Comparison of ENCODE assay signal across 18 cellular contexts in genomic region chr12:112456029-112456428, GRCh38. TPM values are rescaled to one million over a fixed set of nuclear protein-coding genes. Genes with fewer than 3 reads are reported as not detected.
DNase-seq lines count a peak whose midpoint lies in the region; ATAC-seq and TF ChIP-seq lines count a peak whose summit lies in the region.
"Had no signal": no experiment of that assay in that cellular context is flagged by ENCODE, and none has a peak within 500 bp of the region (broad histone marks: within the 10 kb centered on the region; RNA-seq: fewer than 3 reads in every experiment).

No MANE protein-coding gene starts in this region.

- peaks cover 10% of the 10 kb centered on the region for H3K4me1 Mint-ChIP-seq in brain
- H3K4me1 Mint-ChIP-seq: B cell had no signal

- H3K4me3 Mint-ChIP-seq in brain: peak overlapping the region in 1 of 5 experiments; percentile 19
- H3K4me3 Mint-ChIP-seq: B cell had no signal

- no peak for TF ChIP-seq CTCF in brain (conservative IDR thresholded peaks at IDR 0.05)

- no peak for ATAC-seq in sciatic nerve
- ATAC-seq in HG02642 (IDR thresholded peaks at IDR 0.05; ENCODE audit: poor library complexity, unreplicated experiment): no peak
- no peak for ATAC-seq in GM21619 (IDR thresholded peaks at IDR 0.05; ENCODE audit: unreplicated experiment)
- no peak for ATAC-seq in HG03280 (IDR thresholded peaks at IDR 0.05; ENCODE audit: unreplicated experiment)

- DNase-seq in COLO829 (ENCODE audit: low spot score) (peak; percentile 79), head of caudate nucleus (peak in 27 of 42 donors; percentile 17 to 81 (median 49)), putamen (ENCODE audit: low spot score) (peak; percentile 77), sciatic nerve (ENCODE audit: low spot score) (no peak)
- DNase-seq: EL, KG1, NCI-H1092 treated with DMSO at 0.1 percent for 48 hours, NCI-H146, NCI-H2029 treated with DMSO at 0.1 percent for 48 hours, NCI-H2171, NCI-H524 treated with DMSO at 0.1 percent for 48 hours, NCI-H82, Peyer's patch had no signal

- peaks cover 0 to 3% (median 0%) of the 10 kb centered on the region in 5 experiments for H3K9me3 Mint-ChIP-seq in brain

- peaks cover 62% of the 10 kb centered on the region for H3K36me3 Mint-ChIP-seq in brain

- peak overlapping the region in 4 of 5 experiments; percentile 42 to 73 (median 52) for H3K27ac Mint-ChIP-seq in brain
- H3K27ac Mint-ChIP-seq: B cell had no signal

- peaks cover 4% of the 10 kb centered on the region for H3K27me3 Mint-ChIP-seq in brain
- H3K27me3 Mint-ChIP-seq: B cell had no signal

- intact Hi-C loops in head of caudate nucleus (cut with DNase I): no loop called here
- intact Hi-C loops in sciatic nerve (cut with DNase I): no loop called here

RNA-seq across cellular contexts. Expression of gene PTPN11, which starts 37.3 kb away (rescaled TPM):
- polyA plus RNA-seq in brain (ENCODE audit: insufficient read depth, low read depth, low replicate concordance): 32.7 TPM
- total RNA-seq in sciatic nerve: 109 TPM

RNA-seq across cellular contexts. Expression of gene RPL6, which starts 46.6 kb away (rescaled TPM):
- 885 TPM for polyA plus RNA-seq in brain (ENCODE audit: insufficient read depth, low read depth, low replicate concordance)
- total RNA-seq in sciatic nerve: 772 TPM
